In genomic region chr5:118987988-118988945, GRCh38 we compare ENCODE assay signal across 8 cellular contexts.
A peak's percentile ranks its signal among the peaks of the same experiment; 100 is the strongest.
DNase-seq lines count a peak whose midpoint lies in the region; ATAC-seq and TF ChIP-seq lines count a peak whose summit lies in the region.

TSS of gene DTWD2 (minus strand) at chr5:118988547. CDS start at chr5:118988511, 36 bp downstream.

- H3K9ac ChIP-seq in mucosa of stomach (ENCODE audit: low read length): peak within 1 kb of the TSS; percentile 80

- peaks cover 25% of the 10 kb centered on the region for H3K4me1 ChIP-seq in mucosa of stomach (ENCODE audit: control insufficient read depth, insufficient read depth, low read length)

- H3K36me3 ChIP-seq in mucosa of stomach (ENCODE audit: control insufficient read depth, insufficient read depth, low read length): no peaks in the 10 kb centered on the region

- DNase-seq in DMS79 (lab: John Stamatoyannopoulos, UW): peak; percentile 33
- DNase-seq in OCI-M1 (lab: John Stamatoyannopoulos, UW): peak; percentile 83
- DNase-seq in activated T-cell treated with anti-CD3 and anti-CD28 coated beads, Interleukin-2, amount 50 U/mL, for 1 hour: peak; percentile 95
- peak; percentile 94 for DNase-seq in erythroblast (lab: John Stamatoyannopoulos, UW)
- peak; percentile 94 for DNase-seq in stimulated activated CD8-positive, alpha-beta memory T cell treated with anti-CD3 and anti-CD28 coated beads, Interleukin-4, amount 100 ng/mL, for 48 hours

- H3K9me3 ChIP-seq in mucosa of stomach (ENCODE audit: control insufficient read depth, low read length): no peaks in the 10 kb centered on the region

- peak within 1 kb of the TSS; percentile 82 for H3K4me3 ChIP-seq in mucosa of stomach (ENCODE audit: low read length)

- no peaks in the 10 kb centered on the region for H3K27me3 ChIP-seq in mucosa of stomach (ENCODE audit: control insufficient read depth, insufficient read depth, low read length)

- peak; percentile 92 for ATAC-seq in GM21619 (IDR thresholded peaks at IDR 0.05; ENCODE audit: unreplicated experiment)

- peak; percentile 68; the same call in 1 of the 2 replicates for TF ChIP-seq RAD21 in Ishikawa (IDR thresholded peaks at IDR 0.05; ENCODE audit: low read depth)

- TF ChIP-seq EP300 in Ishikawa (IDR thresholded peaks at IDR 0.05; ENCODE audit: borderline replicate concordance): no peak

- TF ChIP-seq POLR2A in erythroblast (IDR thresholded peaks at IDR 0.05; ENCODE audit: low read length): peak; percentile 46

TF ChIP-seq in Ishikawa, 13 proteins besides CTCF, POLR2A, EP300 and RAD21:
- TF ChIP-seq MAX (IDR thresholded peaks at IDR 0.05) (peak; percentile 59), TAF1 (IDR thresholded peaks at IDR 0.05; ENCODE audit: low read depth) (peak; percentile 62), CREB1 (IDR thresholded peaks at IDR 0.05; ENCODE audit: low read depth) (no peak; the same call in 1 of the 2 replicates), ZBTB7A (IDR thresholded peaks at IDR 0.05; ENCODE audit: low read depth) (no peak), USF1 (IDR thresholded peaks at IDR 0.05) (peak; percentile 12; the same call in 1 of the 2 replicates), CEBPB (IDR thresholded peaks at IDR 0.05) (no peak), TEAD4 (IDR thresholded peaks at IDR 0.05) (peak; percentile 24; the same call in 1 of the 2 replicates), YY1 (IDR thresholded peaks at IDR 0.05; ENCODE audit: low read depth) (peak; percentile 85), FOXM1 (IDR thresholded peaks at IDR 0.05; ENCODE audit: borderline replicate concordance, low read depth) (0 out of 2 replicates have a peak, but pooled peaks have one; percentile 21), TCF12 (IDR thresholded peaks at IDR 0.05; ENCODE audit: low read depth) (peak; percentile 49)

Comparison
In these comparisons a context has a peak if more than half of its experiments do, and no peak if none do; other contexts are left out.
1. Peak in every context shown above with its lines: DNase-seq, ATAC-seq and H3K4me3 ChIP-seq.
2. DNase-seq: peak in every context shown above with its lines; median percentile 95 in activated T-cell treated with anti-CD3 and anti-CD28 coated beads, Interleukin-2, amount 50 U/mL, for 1 hour; 94 in erythroblast; 94 in stimulated activated CD8-positive, alpha-beta memory T cell treated with anti-CD3 and anti-CD28 coated beads, Interleukin-4, amount 100 ng/mL, for 48 hours; 83 in OCI-M1; 33 in DMS79.